ENCODE assay signal across 1 cellular context in genomic region chr2:46493971-46494250, GRCh38.
TF ChIP-seq lines count a peak whose summit lies in the region.

No MANE protein-coding gene starts in this region.

TF ChIP-seq in HCT116, 20 proteins besides CTCF, POLR2A, EP300 and RAD21 (continued from another document):
- no peak for TF ChIP-seq YY1 (IDR thresholded peaks at IDR 0.05; ENCODE audit: extremely low read depth, insufficient replicate concordance, low read depth, low read length)
- TF ChIP-seq, protein P1, sequence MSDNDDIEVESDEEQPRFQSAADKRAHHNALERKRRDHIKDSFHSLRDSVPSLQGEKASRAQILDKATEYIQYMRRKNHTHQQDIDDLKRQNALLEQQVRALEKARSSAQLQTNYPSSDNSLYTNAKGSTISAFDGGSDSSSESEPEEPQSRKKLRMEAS (IDR thresholded peaks at IDR 0.05): no peak
- TF ChIP-seq ZFX (IDR thresholded peaks at IDR 0.05): no peak
- TF ChIP-seq EZH2phosphoT487 (IDR thresholded peaks at IDR 0.05; ENCODE audit: borderline replicate concordance): no peak
- no peak for TF ChIP-seq EZH2 (IDR thresholded peaks at IDR 0.05)
- TF ChIP-seq ZBTB33 (IDR thresholded peaks at IDR 0.05; ENCODE audit: extremely low read depth, insufficient replicate concordance, low read length): no peak
